1 cellular context compared by ENCODE assay signal in genomic region chr11:2719831-2720603, GRCh38.
TF ChIP-seq lines count a peak whose summit lies in the region.

No MANE protein-coding gene starts in this region.

TF ChIP-seq in IMR-90, 13 proteins besides CTCF, POLR2A, EP300 and RAD21:
- TF ChIP-seq USF2 (IDR thresholded peaks at IDR 0.05; ENCODE audit: low read depth, low read length) (no peak), MXI1 (IDR thresholded peaks at IDR 0.05; ENCODE audit: borderline replicate concordance, low read depth, low read length) (no peak), FOS (IDR thresholded peaks at IDR 0.05; ENCODE audit: low read depth, low read length) (no peak), NFE2L2 (IDR thresholded peaks at IDR 0.05; ENCODE audit: low read depth, low read length) (no peak), MAFK (IDR thresholded peaks at IDR 0.05; ENCODE audit: low read depth, low read length) (no peak), RCOR1 (IDR thresholded peaks at IDR 0.05; ENCODE audit: insufficient replicate concordance, low read length) (no peak), RFX5 (IDR thresholded peaks at IDR 0.05; ENCODE audit: low read depth, low read length) (no peak), ELK1 (IDR thresholded peaks at IDR 0.05; ENCODE audit: borderline replicate concordance, low read depth, low read length) (no peak), BHLHE40 (IDR thresholded peaks at IDR 0.05; ENCODE audit: low read depth, low read length) (no peak), CEBPB (IDR thresholded peaks at IDR 0.05; ENCODE audit: low read depth, low read length) (no peak), MAZ (IDR thresholded peaks at IDR 0.05; ENCODE audit: borderline replicate concordance, low read depth, low read length) (no peak)
